In the genomic region with DNA sequence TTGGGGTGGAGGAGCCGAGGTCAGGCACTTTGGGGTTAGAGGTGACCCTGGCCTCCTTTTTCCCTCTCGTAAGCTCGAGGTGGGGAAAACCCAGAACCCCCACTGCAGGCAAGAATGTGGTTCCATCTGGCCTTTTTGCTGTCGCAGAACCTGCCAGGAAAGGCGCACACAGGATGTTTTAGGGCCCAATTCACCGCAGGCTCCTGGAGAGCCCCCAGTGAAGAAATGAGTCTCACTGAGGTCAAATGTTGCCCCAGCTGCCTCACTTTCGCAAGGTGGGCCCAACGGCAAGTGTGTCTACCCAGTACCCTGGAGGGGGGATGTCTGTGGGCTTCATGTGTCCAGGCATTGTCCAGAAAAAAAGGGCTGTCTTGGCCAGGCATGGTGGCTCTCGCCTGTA, we compare ENCODE assay signal across 15 cellular contexts.
DNase-seq lines count a peak whose midpoint lies in the region; ATAC-seq and FAIRE-seq lines count a peak whose summit lies in the region.
"Had no signal": no experiment of that assay in that cellular context is flagged by ENCODE, and none has a peak within 500 bp of the region (broad histone marks: within the 10 kb centered on the region; RNA-seq: fewer than 3 reads in every experiment).

No MANE protein-coding gene starts in this region.

- ATAC-seq in activated naive CD8-positive, alpha-beta T cell treated with anti-CD3 and anti-CD28 coated beads, Interleukin-2, amount 10 ng/mL, durations not matched to agents 7 days and 5 days (ENCODE audit: low read depth): no peak
- no peak for ATAC-seq in HG03469 (IDR thresholded peaks at IDR 0.05; ENCODE audit: unreplicated experiment)
- ATAC-seq: gastroesophageal sphincter had no signal

- peak overlapping the region; percentile 25 for H3K4me3 Mint-ChIP-seq in activated naive CD8-positive, alpha-beta T cell treated with anti-CD3 and anti-CD28 coated beads, Interleukin-2, amount 10 ng/mL, durations not matched to agents 7 days and 5 days
- H3K4me3 Mint-ChIP-seq: brain had no signal

- POLR2A ChIA-PET in activated naive CD8-positive, alpha-beta T cell treated with anti-CD3 and anti-CD28 coated beads, Interleukin-2, amount 10 ng/mL, durations not matched to agents 7 days and 5 days (lab: Charles Lee): interaction anchor here (0.6 to 0.9 kb wide), 2 partner anchors 10 to 30 kb away, joined by 3 to 4 read pairs; no protein-coding TSS in a partner anchor

- no peaks in the 10 kb centered on the region for H3K9me3 Mint-ChIP-seq in activated naive CD8-positive, alpha-beta T cell treated with anti-CD3 and anti-CD28 coated beads, Interleukin-2, amount 10 ng/mL, durations not matched to agents 7 days and 5 days
- H3K9me3 Mint-ChIP-seq: brain had no signal

- peaks cover 10% of the 10 kb centered on the region for H3K4me1 Mint-ChIP-seq in activated naive CD8-positive, alpha-beta T cell treated with anti-CD3 and anti-CD28 coated beads, Interleukin-2, amount 10 ng/mL, durations not matched to agents 7 days and 5 days
- H3K4me1 Mint-ChIP-seq: brain had no signal

- no peak overlapping the region for H3K27ac Mint-ChIP-seq in activated naive CD8-positive, alpha-beta T cell treated with anti-CD3 and anti-CD28 coated beads, Interleukin-2, amount 10 ng/mL, durations not matched to agents 7 days and 5 days

- no peaks in the 10 kb centered on the region for H3K27me3 Mint-ChIP-seq in activated naive CD8-positive, alpha-beta T cell treated with anti-CD3 and anti-CD28 coated beads, Interleukin-2, amount 10 ng/mL, durations not matched to agents 7 days and 5 days
- H3K27me3 Mint-ChIP-seq: brain had no signal

- peaks cover 8% of the 10 kb centered on the region for H3K36me3 Mint-ChIP-seq in activated naive CD8-positive, alpha-beta T cell treated with anti-CD3 and anti-CD28 coated beads, Interleukin-2, amount 10 ng/mL, durations not matched to agents 7 days and 5 days

- FAIRE-seq in RCC 7860 (lab: Jason Lieb, UNC): no peak

- peak; percentile 30 for DNase-seq in activated CD4-positive, alpha-beta T cell treated with anti-CD3 and anti-CD28 coated beads for 48 hours
- DNase-seq in activated CD4-positive, alpha-beta T cell treated with anti-CD3 and anti-CD28 coated beads for 4 hours: no peak
- DNase-seq in T-helper 2 cell: peak in 3 of 5 experiments; percentile 1 to 67 (median 45)
- DNase-seq in activated naive CD8-positive, alpha-beta T cell treated with anti-CD3 and anti-CD28 coated beads, Interleukin-2, amount 10 ng/mL, durations not matched to agents 7 days and 5 days: no peak
- DNase-seq in stimulated activated CD8-positive, alpha-beta memory T cell treated with anti-CD3 and anti-CD28 coated beads, Interleukin-15, amount 100 ng/mL, for 48 hours (ENCODE audit: low read depth in 2 of 2): peak; percentile 46 to 48
- DNase-seq in SW480 (ENCODE audit: low spot score): no peak
- no peak for DNase-seq in RCC 7860 (ENCODE audit: low spot score)
- DNase-seq: GF-D8, H7, NCI-H2171, psoas muscle, thyroid gland had no signal

Comparison
In these comparisons a context has a peak if more than half of its experiments do, and no peak if none do; other contexts are left out.
1. DNase-seq: peak in activated CD4-positive, alpha-beta T cell treated with anti-CD3 and anti-CD28 coated beads for 48 hours (single experiment), T-helper 2 cell (3 of 5) and stimulated activated CD8-positive, alpha-beta memory T cell treated with anti-CD3 and anti-CD28 coated beads, Interleukin-15, amount 100 ng/mL, for 48 hours (2 of 2); none in activated CD4-positive, alpha-beta T cell treated with anti-CD3 and anti-CD28 coated beads for 4 hours (0 of 2), activated naive CD8-positive, alpha-beta T cell treated with anti-CD3 and anti-CD28 coated beads, Interleukin-2, amount 10 ng/mL, durations not matched to agents 7 days and 5 days (single experiment), SW480 (single experiment) and RCC 7860 (single experiment).